8 cellular contexts compared by ENCODE assay signal in the genomic region with DNA sequence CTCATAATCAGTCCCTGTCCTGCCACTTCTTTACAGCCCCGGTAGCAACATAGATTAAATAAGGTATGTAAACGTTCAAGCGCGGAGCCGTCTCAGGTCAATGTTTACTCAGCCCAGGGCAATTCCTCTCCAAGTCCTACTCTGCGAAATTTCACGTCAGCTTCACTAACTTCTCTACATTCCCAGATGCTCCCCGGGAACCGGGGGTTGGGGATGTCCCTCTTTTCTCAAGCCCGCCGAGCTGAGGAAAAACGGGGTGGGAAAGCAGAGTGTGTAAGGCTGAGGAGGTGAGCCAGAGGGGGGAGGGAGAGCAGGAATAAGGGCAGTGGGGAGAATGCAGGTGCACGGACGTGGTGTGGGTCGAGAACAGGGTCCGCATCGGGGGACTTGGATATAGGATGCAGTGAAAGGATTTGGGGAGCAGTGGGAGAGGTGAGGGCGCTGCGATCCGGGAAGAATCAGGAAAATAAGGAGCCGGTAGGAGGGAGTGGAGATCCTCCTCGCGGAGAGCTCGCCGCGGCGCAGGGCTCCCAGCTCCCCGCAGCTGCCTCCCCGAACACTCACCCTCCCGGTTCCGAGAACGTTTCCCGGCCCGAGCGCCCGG. TPM values are rescaled to one million over a fixed set of nuclear protein-coding genes. Genes with fewer than 3 reads are reported as not detected.
A peak's percentile ranks its signal among the peaks of the same experiment; 100 is the strongest.
DNase-seq lines count a peak whose midpoint lies in the region; ATAC-seq, FAIRE-seq and TF ChIP-seq lines count a peak whose summit lies in the region.

No MANE protein-coding gene starts in this region.

- POLR2A ChIA-PET in GM12878 (lab: Charles Lee): interaction anchor here (0.6 to 1.8 kb wide), 8 partner anchors 10 to 200 kb away, joined by 3 to 11 read pairs (median 4); a partner anchor contains a TSS

- no peaks in the 10 kb centered on the region for H3K9me3 ChIP-seq in GM12878 (replicated peaks; ENCODE audit: control insufficient read depth, insufficient read depth, low read length)
- no peaks in the 10 kb centered on the region for H3K9me3 ChIP-seq in kidney (ENCODE audit: control insufficient read depth in 1 of 2, low read length in 2 of 2)

- SMC1A ChIA-PET in GM12878 (lab: Charles Lee; ENCODE audit: uncharacterized antibody, unreplicated experiment): interaction anchor here (1.1 to 13.1 kb wide), 10 partner anchors 12 to 391 kb away, joined by 3 to 146 read pairs (median 4); no protein-coding TSS in a partner anchor

- no peak for TF ChIP-seq EP300 in GM12878 (IDR thresholded peaks at IDR 0.05; ENCODE audit: borderline replicate concordance in 1 of 2, control insufficient read depth in 1 of 2, low read depth in 2 of 2, low read length in 2 of 2)

- CTCF ChIA-PET in GM12878 (lab: Yijun Ruan, JAX): interaction anchor here (0.5 to 10.2 kb wide), 11 partner anchors 9 to 390 kb away, joined by 3 to 118 read pairs (median 3); a partner anchor contains a TSS

- TF ChIP-seq RAD21 in GM12878 (IDR thresholded peaks at IDR 0.05; ENCODE audit: insufficient read depth, low read depth, low read length): no peak

- peaks cover 40% of the 10 kb centered on the region for H3K4me1 Mint-ChIP-seq in stimulated activated effector memory CD8-positive, alpha-beta T cell treated with anti-CD3 and anti-CD28 coated beads, Interleukin-12 subunit alpha, Interleukin-12 subunit beta, amount 100 ng/mL, for 72 hours

- peaks cover 13% of the 10 kb centered on the region for H3K36me3 Mint-ChIP-seq in stimulated activated effector memory CD8-positive, alpha-beta T cell treated with anti-CD3 and anti-CD28 coated beads, Interleukin-12 subunit alpha, Interleukin-12 subunit beta, amount 100 ng/mL, for 72 hours

- peak overlapping the region; percentile 71 for H2AFZ ChIP-seq in GM12878 (ENCODE audit: control insufficient read depth, low read depth, low read length)

- no peaks in the 10 kb centered on the region for H4K20me1 ChIP-seq in GM12878 (ENCODE audit: control insufficient read depth, insufficient read depth)

- no peaks in the 10 kb centered on the region for H3K9me3 Mint-ChIP-seq in stimulated activated effector memory CD8-positive, alpha-beta T cell treated with anti-CD3 and anti-CD28 coated beads, Interleukin-12 subunit alpha, Interleukin-12 subunit beta, amount 100 ng/mL, for 72 hours

- RAD21 ChIA-PET in GM12878 (lab: Charles Lee; ENCODE audit: unreplicated experiment): interaction anchor here (0.6 to 1.9 kb wide), 8 partner anchors 9 to 189 kb away, joined by 3 to 11 read pairs (median 3); a partner anchor contains a TSS

- peak; percentile 36 for DNase-seq in NCI-H1105 treated with DMSO at 0.1 percent for 48 hours (lab: John Stamatoyannopoulos, UW)
- no peak for DNase-seq in NCI-H1105 (lab: John Stamatoyannopoulos, UW)
- peak; percentile 52 for DNase-seq in NCI-H748 (lab: John Stamatoyannopoulos, UW; ENCODE audit: unreplicated experiment)
- DNase-seq in GM12878 (ENCODE audit: low read depth, low spot score): no peak
- DNase-seq in kidney: no peak
- DNase-seq in stimulated activated effector memory CD8-positive, alpha-beta T cell treated with anti-CD3 and anti-CD28 coated beads, Interleukin-12 subunit alpha, Interleukin-12 subunit beta, amount 100 ng/mL, for 72 hours (ENCODE audit: low spot score in 2 of 2): peak in 1 of 2 donors; percentile 64
- DNase-seq in NCI-H1694 (lab: John Stamatoyannopoulos, UW): no peak
- DNase-seq in RCC 7860 (ENCODE audit: low spot score): no peak

- H3K4me3 Mint-ChIP-seq in stimulated activated effector memory CD8-positive, alpha-beta T cell treated with anti-CD3 and anti-CD28 coated beads, Interleukin-12 subunit alpha, Interleukin-12 subunit beta, amount 100 ng/mL, for 72 hours: peak overlapping the region; percentile 95

- peak overlapping the region; percentile 96 for H3K4me3 ChIP-seq in GM12878
- peak overlapping the region; percentile 84 to 88 for H3K4me3 ChIP-seq in kidney (ENCODE audit: low read length in 2 of 2)

- H3K4me1 ChIP-seq in GM12878 (ENCODE audit: control insufficient read depth, insufficient read depth, low read length) (peaks cover 3% of the 10 kb centered on the region; the same call in 1 of the 2 replicates), kidney (ENCODE audit: control insufficient read depth in 1 of 2, insufficient read depth in 1 of 2, low read depth in 1 of 2, low read length in 2 of 2) (peaks cover 24 to 30% of the 10 kb centered on the region in 2 donors)

- intact Hi-C loops in GM12878 (cut with micrococcal nuclease; ENCODE audit: unreplicated experiment) (no loop called here), kidney (cut with DNase I) (no loop called here)

- H3K27ac Mint-ChIP-seq in stimulated activated effector memory CD8-positive, alpha-beta T cell treated with anti-CD3 and anti-CD28 coated beads, Interleukin-12 subunit alpha, Interleukin-12 subunit beta, amount 100 ng/mL, for 72 hours: peak overlapping the region; percentile 96

- WGBS in GM12878 (ENCODE audit: insufficient coverage, insufficient replicate concordance, low lambda C conversion rate, missing lambda C conversion rate): 2% methylated on average over 31 of the region's 36 CpGs

- no peak for TF ChIP-seq POLR2A in GM12878 (IDR thresholded peaks at IDR 0.05; ENCODE audit: low read depth, low read length)

- no peaks in the 10 kb centered on the region for H3K27me3 ChIP-seq in GM12878 (replicated peaks in 1 of 2; ENCODE audit: control insufficient read depth in 2 of 2, insufficient read depth in 2 of 2, low read length in 1 of 2)

- H3K27ac ChIP-seq in GM12878 (ENCODE audit: control insufficient read depth, insufficient read depth) (no peak overlapping the region; the same call in 1 of the 2 replicates), kidney (ENCODE audit: low read depth in 2 of 2, low read length in 2 of 2) (peak overlapping the region; percentile 76 to 99)

- no peaks in the 10 kb centered on the region for H3K36me3 ChIP-seq in GM12878 (ENCODE audit: control insufficient read depth in 2 of 2, insufficient read depth in 2 of 2, low read length in 1 of 2)
- no peaks in the 10 kb centered on the region for H3K36me3 ChIP-seq in kidney (ENCODE audit: control insufficient read depth in 1 of 2, insufficient read depth in 2 of 2, low read length in 2 of 2)

- H3K9ac ChIP-seq in GM12878 (ENCODE audit: control insufficient read depth, insufficient read depth, low read length) (peak overlapping the region; percentile 63), kidney (ENCODE audit: low read length in 2 of 2) (peak overlapping the region; percentile 98 to 99)

- no peak for TF ChIP-seq CTCF in GM12878 (IDR thresholded peaks at IDR 0.05 in 2 of 3, conservative IDR thresholded peaks at IDR 0.05 in 1 of 3; ENCODE audit: control insufficient read depth in 2 of 3, extremely low read depth in 1 of 3, insufficient read depth in 1 of 3, low read depth in 3 of 3, low read length in 3 of 3)
- TF ChIP-seq CTCF in kidney (IDR thresholded peaks at IDR 0.05; ENCODE audit: borderline replicate concordance, extremely low read depth, insufficient read depth): no peak

- H3K4me2 ChIP-seq in GM12878 (ENCODE audit: control insufficient read depth, insufficient read depth): peak overlapping the region; percentile 88

- in situ Hi-C loops in GM12878 (cut with MboI): no loop called here

- no peak for FAIRE-seq in GM12878 (lab: Jason Lieb, UNC)
- no peak for FAIRE-seq in kidney (lab: Jason Lieb, UNC)
- no peak for FAIRE-seq in RCC 7860 (lab: Jason Lieb, UNC)

- ATAC-seq in GM12878: peak; percentile 16
- ATAC-seq in stimulated activated effector memory CD8-positive, alpha-beta T cell treated with anti-CD3 and anti-CD28 coated beads, Interleukin-12 subunit alpha, Interleukin-12 subunit beta, amount 100 ng/mL, for 72 hours: peak; percentile 3

- no TSS peak for BruUV-seq in GM12878 (replicated peaks; lab: Mats Ljungman, UMichigan)

- H3K79me2 ChIP-seq in GM12878 (ENCODE audit: control insufficient read depth, insufficient read depth, low read length): no peaks in the 10 kb centered on the region

RNA-seq across cellular contexts. Expression of a gene that starts 0.5 kb away (rescaled TPM):
- total RNA-seq in GM12878 (2013; cell fraction: nucleolus; rRNA removed): 16.3 and 19.6 TPM in 2 replicates
- total RNA-seq in GM12878 (2014; rRNA removed): 3.4 and 3.7 TPM in 2 replicates
- 3.1 and 3.2 TPM in 2 replicates for total RNA-seq in GM12878 (2014; rRNA removed; fragmentation: Illumina TruSeq; extraction: Trizol)
- 13.0 and 13.5 TPM in 2 replicates for total RNA-seq in GM12878 (2021)
- polyA plus RNA-seq in GM12878 (2011; ENCODE audit: low read depth): 9.2 TPM
- 4.1 and 5.8 TPM in 2 replicates for polyA plus RNA-seq in GM12878 (2011; rRNA removed)
- 4.6 and 8.0 TPM in 2 replicates for polyA plus RNA-seq in GM12878 (2011; cell fraction: cytosol; rRNA removed)
- 10.0 and 14.8 TPM in 2 replicates for polyA plus RNA-seq in GM12878 (2011; cell fraction: nucleus; rRNA removed)
- polyA plus RNA-seq in GM12878 (2012): 9.7 and 14.9 TPM in 2 replicates
- 16.0 and 18.5 TPM in 2 replicates for polyA plus RNA-seq in GM12878 (2014; fragmentation: Illumina TruSeq; extraction: Trizol)
- polyA plus RNA-seq in GM12878 (2014; fragmentation: Nextera tagmentation; extraction: Ambion mirVana): 1 to 10 TPM; 2.8 to 3.7 TPM
- polyA plus RNA-seq in GM12878 (2014; rRNA removed): 8.5 and 10.1 TPM in 2 replicates
- 1 to 10 TPM; 2.8 to 4.2 TPM for polyA plus RNA-seq in GM12878 (2016; fragmentation: Nextera tagmentation; extraction: Ambion mirVana)
- 3.6 and 4.7 TPM in 2 replicates for polyA minus RNA-seq in GM12878 (2011; rRNA and poly(A)+ RNA removed)
- 2.4 and 3.3 TPM in 2 replicates for polyA minus RNA-seq in GM12878 (2011; cell fraction: cytosol; rRNA and poly(A)+ RNA removed)
- 5.7 and 6.4 TPM in 2 replicates for polyA minus RNA-seq in GM12878 (2011; cell fraction: nucleus; rRNA and poly(A)+ RNA removed)
- total RNA-seq in kidney: 23.3 TPM
- polyA plus RNA-seq in kidney (ENCODE audit: insufficient read depth, low read depth, low replicate concordance): 31.9 TPM

RNA-seq across cellular contexts. Expression of a gene that starts 26.8 kb away (rescaled TPM):
- total RNA-seq in GM12878 (2013; cell fraction: nucleolus; rRNA removed): 61.6 and 70.1 TPM in 2 replicates
- total RNA-seq in GM12878 (2014; rRNA removed): 19.8 and 21.0 TPM in 2 replicates
- total RNA-seq in GM12878 (2014; rRNA removed; fragmentation: Illumina TruSeq; extraction: Trizol): 24.6 and 26.2 TPM in 2 replicates
- total RNA-seq in GM12878 (2021): 19.7 and 22.0 TPM in 2 replicates
- polyA plus RNA-seq in GM12878 (2011; ENCODE audit: low read depth): 16.2 TPM
- 88.2 and 103 TPM in 2 replicates for polyA plus RNA-seq in GM12878 (2011; rRNA removed)
- 55.8 and 68.5 TPM in 2 replicates for polyA plus RNA-seq in GM12878 (2011; cell fraction: cytosol; rRNA removed)
- 29.8 and 31.1 TPM in 2 replicates for polyA plus RNA-seq in GM12878 (2011; cell fraction: nucleus; rRNA removed)
- polyA plus RNA-seq in GM12878 (2012): 19.1 and 20.3 TPM in 2 replicates
- 44.4 and 78.5 TPM in 2 replicates for polyA plus RNA-seq in GM12878 (2014; fragmentation: Illumina TruSeq; extraction: Trizol)
- 1 to 10 TPM; 4.1 to 6.3 TPM for polyA plus RNA-seq in GM12878 (2014; fragmentation: Nextera tagmentation; extraction: Ambion mirVana)
- polyA plus RNA-seq in GM12878 (2014; rRNA removed): 19.4 and 25.4 TPM in 2 replicates
- polyA plus RNA-seq in GM12878 (2016; fragmentation: Nextera tagmentation; extraction: Ambion mirVana): 10 to 100 TPM; 31.1 to 34.3 TPM
- polyA minus RNA-seq in GM12878 (2011; rRNA and poly(A)+ RNA removed): 63.0 and 92.7 TPM in 2 replicates
- 10.4 and 10.5 TPM in 2 replicates for polyA minus RNA-seq in GM12878 (2011; cell fraction: cytosol; rRNA and poly(A)+ RNA removed)
- polyA minus RNA-seq in GM12878 (2011; cell fraction: nucleus; rRNA and poly(A)+ RNA removed): 18.4 and 24.7 TPM in 2 replicates
- total RNA-seq in kidney: 15.9 TPM
- 42.0 TPM for polyA plus RNA-seq in kidney (ENCODE audit: insufficient read depth, low read depth, low replicate concordance)

Comparison
In these comparisons a context has a peak if more than half of its experiments do, and no peak if none do; other contexts are left out.
1. DNase-seq: peak in NCI-H1105 treated with DMSO at 0.1 percent for 48 hours (single experiment) and NCI-H748 (single experiment); none in NCI-H1105 (single experiment), GM12878 (single experiment), kidney (single experiment), NCI-H1694 (single experiment) and RCC 7860 (single experiment).